In the genomic region with DNA sequence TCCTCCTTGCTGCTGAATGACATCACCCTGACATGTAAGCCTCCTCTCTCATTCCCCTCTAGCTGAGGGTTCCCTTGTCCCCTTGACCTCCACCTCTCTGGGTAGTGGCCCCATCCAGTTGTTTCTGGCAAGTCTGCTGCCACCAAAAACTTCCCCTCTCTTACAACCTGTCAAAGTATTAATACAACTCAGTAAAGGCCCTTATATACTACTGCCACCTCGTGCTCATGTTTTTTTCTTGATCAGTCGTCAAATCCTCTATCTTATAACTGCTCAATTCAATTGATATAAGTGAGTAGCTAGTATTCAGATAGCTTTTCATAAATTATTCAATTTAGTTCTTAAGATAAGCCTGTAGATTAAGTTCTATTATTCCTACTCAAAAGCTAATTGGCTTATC, we compare ENCODE assay signal across 25 cellular contexts.
A peak's percentile ranks its signal among the peaks of the same experiment; 100 is the strongest.
DNase-seq lines count a peak whose midpoint lies in the region; ATAC-seq and TF ChIP-seq lines count a peak whose summit lies in the region.
"Had no signal": no experiment of that assay in that cellular context is flagged by ENCODE, and none has a peak within 500 bp of the region (broad histone marks: within the 10 kb centered on the region; RNA-seq: fewer than 3 reads in every experiment).

No MANE protein-coding gene starts in this region.

- H3K4me3 Mint-ChIP-seq in naive B cell = peak overlapping the region in 1 of 8 donors; percentile 1
- H3K4me3 Mint-ChIP-seq in mesothelial cell of epicardium = no peak overlapping the region
- H3K4me3 Mint-ChIP-seq: effector memory CD8-positive, alpha-beta T cell; naive thymus-derived CD4-positive, alpha-beta T cell had no signal

- no peaks in the 10 kb centered on the region for H3K27me3 Mint-ChIP-seq in naive B cell
- H3K27me3 Mint-ChIP-seq in mesothelial cell of epicardium (ENCODE audit: low read depth) = no peaks in the 10 kb centered on the region

- TF ChIP-seq CTCF in GM12865 (IDR thresholded peaks at IDR 0.05; ENCODE audit: insufficient read depth, low read depth, low read length, missing control alignments) (no peak), mesothelial cell of epicardium (IDR thresholded peaks at IDR 0.05; ENCODE audit: unreplicated experiment) (no peak)

- H3K4me3 ChIP-seq in GM12865 (ENCODE audit: low read depth, low read length) = no peak overlapping the region
- H3K4me3 ChIP-seq: BLaER1, colonic mucosa, HAP-1, MG63 had no signal

- DNase-seq in GM12865 (ENCODE audit: low read depth) (peak; percentile 43), M059J (ENCODE audit: low read depth) (peak; percentile 5), naive B cell (no peak), NCI-H2107 (lab: John Stamatoyannopoulos, UW) (no peak), mesothelial cell of epicardium (ENCODE audit: low spot score in 2 of 2, unreplicated experiment in 2 of 2) (no peak)
- DNase-seq: ACHN; activated naive CD4-positive, alpha-beta T cell treated with anti-CD3 and anti-CD28 coated beads, Interleukin-2, amount 50 U/mL, for 16 hours; Caco-2; colonic mucosa; DMS79 treated with DMSO at 0.1 percent for 48 hours; effector memory CD8-positive, alpha-beta T cell; foreskin keratinocyte; left cardiac atrium; MG63; naive thymus-derived CD4-positive, alpha-beta T cell; NCI-H1417; NCI-H510A; occipital lobe; SK-N-SH; WERI-Rb-1 had no signal

- H3K36me3 Mint-ChIP-seq in naive B cell (no peaks in the 10 kb centered on the region), mesothelial cell of epicardium (no peaks in the 10 kb centered on the region)
- H3K36me3 Mint-ChIP-seq: naive thymus-derived CD4-positive, alpha-beta T cell had no signal

- H3K9me3 Mint-ChIP-seq in naive B cell (peaks cover 0 to 12% (median 2%) of the 10 kb centered on the region in 7 donors), mesothelial cell of epicardium (no peaks in the 10 kb centered on the region)
- H3K9me3 Mint-ChIP-seq: effector memory CD8-positive, alpha-beta T cell; naive thymus-derived CD4-positive, alpha-beta T cell had no signal

- H3K27ac Mint-ChIP-seq in naive B cell = peak overlapping the region in 5 of 6 donors; percentile 10 to 98 (median 35)
- H3K27ac Mint-ChIP-seq in mesothelial cell of epicardium = no peak overlapping the region
- H3K27ac Mint-ChIP-seq: effector memory CD8-positive, alpha-beta T cell; naive thymus-derived CD4-positive, alpha-beta T cell had no signal

- ATAC-seq in GM21447 (IDR thresholded peaks at IDR 0.05; ENCODE audit: unreplicated experiment) (peak; percentile 23), naive B cell (ENCODE audit: low read depth in 2 of 2) (no peak), GM19328 (IDR thresholded peaks at IDR 0.05; ENCODE audit: unreplicated experiment) (no peak)
- ATAC-seq: effector memory CD8-positive, alpha-beta T cell; esophagus mucosa; foreskin keratinocyte; naive thymus-derived CD4-positive, alpha-beta T cell had no signal

- peaks cover 25 to 66% (median 63%) of the 10 kb centered on the region in 3 donors for H3K4me1 Mint-ChIP-seq in naive B cell
- peaks cover 2% of the 10 kb centered on the region for H3K4me1 Mint-ChIP-seq in mesothelial cell of epicardium
- H3K4me1 Mint-ChIP-seq: naive thymus-derived CD4-positive, alpha-beta T cell had no signal

Comparison
In these comparisons a context has a peak if more than half of its experiments do, and no peak if none do; other contexts are left out.
1. DNase-seq: peak in GM12865 (single experiment) and M059J (single experiment); none in naive B cell (single experiment), NCI-H2107 (single experiment) and mesothelial cell of epicardium (0 of 2).